In the genomic region with DNA sequence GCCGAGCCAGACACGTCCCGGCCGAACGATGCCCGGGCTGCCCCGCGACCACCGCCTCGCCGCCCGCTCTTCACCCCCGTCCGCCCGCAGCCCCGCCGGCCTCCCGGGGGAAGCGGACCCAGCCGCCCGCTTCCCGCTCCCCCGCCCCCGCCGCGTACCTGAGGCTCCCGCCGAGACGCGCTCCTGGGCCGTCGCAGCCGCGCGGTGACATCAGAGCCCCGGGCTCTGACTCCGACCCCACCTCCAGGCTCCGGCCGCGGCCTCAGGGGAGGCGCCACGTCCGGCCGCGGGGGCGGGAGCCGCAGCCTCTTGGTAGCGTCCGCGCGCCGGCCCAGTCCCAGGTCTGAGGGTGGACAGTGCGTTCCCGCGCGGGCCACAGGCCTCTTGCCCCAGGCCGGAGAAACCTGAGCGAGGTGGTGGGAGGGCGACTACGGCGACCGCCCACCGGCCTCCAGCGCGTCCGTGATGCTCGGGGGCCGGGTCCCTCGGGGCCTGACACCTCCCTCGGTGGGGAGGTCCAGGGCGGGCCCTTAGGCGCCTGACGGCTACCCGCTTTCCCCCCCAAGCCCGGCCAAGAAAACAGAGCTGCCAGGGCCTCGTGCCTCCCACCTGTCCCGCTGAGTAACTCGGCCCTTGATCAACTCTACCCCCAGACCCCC, we compare ENCODE assay signal across 8 cellular contexts. TPM values are rescaled to one million over a fixed set of nuclear protein-coding genes. Genes with fewer than 3 reads are reported as not detected.
DNase-seq lines count a peak whose midpoint lies in the region; ATAC-seq, FAIRE-seq and TF ChIP-seq lines count a peak whose summit lies in the region.

A gene with protein sequence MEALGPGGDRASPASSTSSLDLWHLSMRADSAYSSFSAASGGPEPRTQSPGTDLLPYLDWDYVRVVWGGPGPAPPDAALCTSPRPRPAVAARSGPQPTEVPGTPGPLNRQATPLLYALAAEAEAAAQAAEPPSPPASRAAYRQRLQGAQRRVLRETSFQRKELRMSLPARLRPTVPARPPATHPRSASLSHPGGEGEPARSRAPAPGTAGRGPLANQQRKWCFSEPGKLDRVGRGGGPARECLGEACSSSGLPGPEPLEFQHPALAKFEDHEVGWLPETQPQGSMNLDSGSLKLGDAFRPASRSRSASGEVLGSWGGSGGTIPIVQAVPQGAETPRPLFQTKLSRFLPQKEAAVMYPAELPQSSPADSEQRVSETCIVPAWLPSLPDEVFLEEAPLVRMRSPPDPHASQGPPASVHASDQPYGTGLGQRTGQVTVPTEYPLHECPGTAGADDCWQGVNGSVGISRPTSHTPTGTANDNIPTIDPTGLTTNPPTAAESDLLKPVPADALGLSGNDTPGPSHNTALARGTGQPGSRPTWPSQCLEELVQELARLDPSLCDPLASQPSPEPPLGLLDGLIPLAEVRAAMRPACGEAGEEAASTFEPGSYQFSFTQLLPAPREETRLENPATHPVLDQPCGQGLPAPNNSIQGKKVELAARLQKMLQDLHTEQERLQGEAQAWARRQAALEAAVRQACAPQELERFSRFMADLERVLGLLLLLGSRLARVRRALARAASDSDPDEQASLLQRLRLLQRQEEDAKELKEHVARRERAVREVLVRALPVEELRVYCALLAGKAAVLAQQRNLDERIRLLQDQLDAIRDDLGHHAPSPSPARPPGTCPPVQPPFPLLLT (minus strand): TSS at position 212 of the 659 bp plus-strand sequence. CDS start 4,507 bp downstream, outside the sequence.

- H3K36me3 Mint-ChIP-seq in activated T-cell treated with anti-CD3 and anti-CD28 coated beads, Interleukin-2, amount 50 U/mL, for 4 hours (ENCODE audit: insufficient read depth), result no peaks in the 10 kb centered on the region

- H3K4me1 ChIP-seq in GM23248 (ENCODE audit: insufficient read depth), result peaks cover 4% of the 10 kb centered on the region; the same call in 1 of the 2 replicates
- peaks cover 8% of the 10 kb centered on the region for H3K4me1 ChIP-seq in KMS-11 (ENCODE audit: low read depth, poor library complexity, severe bottlenecking)
- H3K4me1 ChIP-seq in neuron (ENCODE audit: insufficient read depth, low read length), result no peaks in the 10 kb centered on the region

- H3K9me3 Mint-ChIP-seq in activated T-cell treated with anti-CD3 and anti-CD28 coated beads, Interleukin-2, amount 50 U/mL, for 4 hours, result no peaks in the 10 kb centered on the region

- no peaks in the 10 kb centered on the region for H3F3A ChIP-seq in GM23248 (ENCODE audit: insufficient read depth)

- H3K9me3 ChIP-seq in GM23248 (ENCODE audit: low read depth) (no peaks in the 10 kb centered on the region), neuron (ENCODE audit: low read length) (no peaks in the 10 kb centered on the region)

- H3K4me2 ChIP-seq in GM23248 (ENCODE audit: unreplicated experiment) (peak within 1 kb of the TSS; percentile 86), KMS-11 (peak within 1 kb of the TSS; percentile 53)

- H3K27ac ChIP-seq in GM23248 (peak within 1 kb of the TSS; percentile 11; the same call in 1 of the 2 replicates), KMS-11 (no peak within 1 kb of the TSS)

- H3K27me3 ChIP-seq in GM23248 (replicated peaks; ENCODE audit: insufficient read depth) (no peaks in the 10 kb centered on the region), KMS-11 (ENCODE audit: insufficient read depth, low read depth) (no peaks in the 10 kb centered on the region), neuron (ENCODE audit: insufficient read depth, low read length) (peaks cover 64% of the 10 kb centered on the region)

- H3K4me3 ChIP-seq in GM23248, result peak within 1 kb of the TSS; percentile 76
- no peak within 1 kb of the TSS for H3K4me3 ChIP-seq in KMS-11 (IDR thresholded peaks at IDR 0.05; ENCODE audit: insufficient read depth, low read depth, low read length)
- peak within 1 kb of the TSS; percentile 45 for H3K4me3 ChIP-seq in neuron (ENCODE audit: low read length)

- peak; percentile 38 to 46 for ATAC-seq in activated T-cell treated with anti-CD3 and anti-CD28 coated beads, Interleukin-2, amount 50 U/mL, for 4 hours

- 17 to 18% methylated on average over 13 to 21 of the region's 78 CpGs for WGBS in GM23248 (ENCODE audit: low coverage in 1 of 2, low lambda C conversion rate in 2 of 2, missing lambda C conversion rate in 2 of 2), 2 experiments

- peaks cover 11% of the 10 kb centered on the region; the same call in 1 of the 2 replicates for H3K79me2 ChIP-seq in GM23248 (ENCODE audit: insufficient read depth)
- H3K79me2 ChIP-seq in KMS-11 (ENCODE audit: insufficient read depth, low read depth), result no peaks in the 10 kb centered on the region

- H3K36me3 ChIP-seq in GM23248 (ENCODE audit: low read depth) (no peaks in the 10 kb centered on the region), KMS-11 (ENCODE audit: insufficient read depth) (no peaks in the 10 kb centered on the region), neuron (ENCODE audit: insufficient read depth, low read length) (no peaks in the 10 kb centered on the region)

- H3K9me2 ChIP-seq in GM23248 (ENCODE audit: insufficient read depth), result no peaks in the 10 kb centered on the region

- in situ Hi-C loops in GM23248 (cut with MboI), result no loop called here

- H3K4me1 Mint-ChIP-seq in activated T-cell treated with anti-CD3 and anti-CD28 coated beads, Interleukin-2, amount 50 U/mL, for 4 hours (ENCODE audit: low read depth), result peaks cover 10% of the 10 kb centered on the region

- H4K20me1 ChIP-seq in GM23248 (ENCODE audit: insufficient read depth) (no peaks in the 10 kb centered on the region), KMS-11 (ENCODE audit: insufficient read depth) (no peaks in the 10 kb centered on the region)

- FAIRE-seq in frontal cortex (lab: Jason Lieb, UNC), result no peak

- peak within 1 kb of the TSS; percentile 82 for H3K4me3 Mint-ChIP-seq in activated T-cell treated with anti-CD3 and anti-CD28 coated beads, Interleukin-2, amount 50 U/mL, for 4 hours

- peak within 1 kb of the TSS; percentile 82 for H3K9ac ChIP-seq in GM23248
- peak within 1 kb of the TSS; percentile 83 for H3K9ac ChIP-seq in KMS-11

- H2AFZ ChIP-seq in GM23248, result peak within 1 kb of the TSS; percentile 87
- H2AFZ ChIP-seq in KMS-11 (ENCODE audit: low read depth), result peak within 1 kb of the TSS; percentile 93
- H2AFZ ChIP-seq in neuron (ENCODE audit: low read depth, low read length), result peak within 1 kb of the TSS; percentile 84

- DNase-seq in activated T-cell treated with anti-CD3 and anti-CD28 coated beads, Interleukin-2, amount 50 U/mL, for 4 hours, result no peak
- DNase-seq in activated T-cell treated with anti-CD3 and anti-CD28 coated beads for 4 hours (no peak), GM23248 (peak; percentile 85), frontal cortex (ENCODE audit: low spot score in 2 of 2) (peak; percentile 68 to 74)
- DNase-seq in activated CD8-positive, alpha-beta memory T cell treated with anti-CD3 and anti-CD28 coated beads for 24 hours, result peak; percentile 73
- no peak for DNase-seq in stimulated activated CD4-positive, alpha-beta T cell treated with anti-CD3 and anti-CD28 coated beads, Interleukin-2, amount 100 ng/mL, for 48 hours

- H3K27me3 Mint-ChIP-seq in activated T-cell treated with anti-CD3 and anti-CD28 coated beads, Interleukin-2, amount 50 U/mL, for 4 hours (ENCODE audit: low read depth), result peaks cover 45% of the 10 kb centered on the region

- no peak for TF ChIP-seq CTCF in KMS-11 (conservative IDR thresholded peaks at IDR 0.05; ENCODE audit: low read depth, low read length)

RNA-seq across cellular contexts. Expression of the gene that starts here (rescaled TPM):
- total RNA-seq in activated T-cell treated with anti-CD3 and anti-CD28 coated beads, Interleukin-2, amount 50 U/mL, for 4 hours, result 1 to 10 TPM in 1 of 3 donors, under 1 TPM in 2; 0.79 to 1.4 (median 0.83) TPM
- total RNA-seq in GM23248 (2014; rRNA removed; shearing (Covaris generic)), result 9.9 and 13.2 TPM in 2 replicates
- 3.8 and 3.9 TPM in 2 replicates for polyA plus RNA-seq in GM23248 (2016; fragmentation: Nextera tagmentation; extraction: Ambion mirVana)
- total RNA-seq in frontal cortex, result 0.82 TPM

Comparison
In these comparisons a context has a peak if more than half of its experiments do, and no peak if none do; other contexts are left out.
1. Peak in DNase-seq in frontal cortex; RNA of the gene not detected or under 1 TPM.
2. DNase-seq: peak in GM23248 (single experiment) and activated CD8-positive, alpha-beta memory T cell treated with anti-CD3 and anti-CD28 coated beads for 24 hours (single experiment); none in activated T-cell treated with anti-CD3 and anti-CD28 coated beads, Interleukin-2, amount 50 U/mL, for 4 hours (single experiment), activated T-cell treated with anti-CD3 and anti-CD28 coated beads for 4 hours (single experiment) and stimulated activated CD4-positive, alpha-beta T cell treated with anti-CD3 and anti-CD28 coated beads, Interleukin-2, amount 100 ng/mL, for 48 hours (0 of 2).
3. Peak in every context shown above with its lines, with median percentiles within 50 percentile points of each other: H2AFZ ChIP-seq.